Comparison of ENCODE assay signal across 1 cellular context in the genomic region with DNA sequence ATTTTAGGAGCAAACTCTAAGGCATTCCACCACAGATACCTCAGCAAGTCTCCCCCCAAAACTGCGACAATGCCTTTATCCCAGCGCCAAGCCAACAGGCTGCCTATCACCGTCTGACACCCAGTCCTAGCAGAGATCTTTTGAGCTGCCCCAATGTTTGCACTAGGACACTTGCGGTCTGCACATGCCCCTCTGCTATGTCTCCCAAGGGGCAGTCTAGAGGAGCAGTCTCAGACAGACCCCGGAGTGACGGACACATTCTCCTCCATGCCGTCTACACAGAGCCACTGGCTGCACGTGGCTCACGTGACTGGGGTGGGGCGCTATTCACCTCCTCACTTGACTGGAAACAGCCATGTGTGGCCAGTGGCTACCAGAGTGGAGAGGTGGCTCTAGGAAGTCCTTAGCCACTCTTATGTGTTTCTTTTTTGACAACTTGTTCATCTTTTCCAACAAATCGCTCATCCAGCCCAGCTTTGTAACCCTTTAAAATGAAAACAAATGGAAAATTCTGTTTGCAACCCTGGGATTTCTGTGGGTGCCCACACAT.
TF ChIP-seq lines count a peak whose summit lies in the region.

No MANE protein-coding gene starts in this region.

TF ChIP-seq in GM23338, 12 proteins besides CTCF, POLR2A, EP300 and RAD21 (continued from another document):
- TF ChIP-seq ZNF114 (CRISPR knock-in tag; IDR thresholded peaks at IDR 0.05): no peak
- TF ChIP-seq EZH2 (IDR thresholded peaks at IDR 0.05; ENCODE audit: low read depth, unreplicated experiment): no peak
- TF ChIP-seq NANOG (IDR thresholded peaks at IDR 0.05; ENCODE audit: borderline replicate concordance): no peak
